In the genomic region with DNA sequence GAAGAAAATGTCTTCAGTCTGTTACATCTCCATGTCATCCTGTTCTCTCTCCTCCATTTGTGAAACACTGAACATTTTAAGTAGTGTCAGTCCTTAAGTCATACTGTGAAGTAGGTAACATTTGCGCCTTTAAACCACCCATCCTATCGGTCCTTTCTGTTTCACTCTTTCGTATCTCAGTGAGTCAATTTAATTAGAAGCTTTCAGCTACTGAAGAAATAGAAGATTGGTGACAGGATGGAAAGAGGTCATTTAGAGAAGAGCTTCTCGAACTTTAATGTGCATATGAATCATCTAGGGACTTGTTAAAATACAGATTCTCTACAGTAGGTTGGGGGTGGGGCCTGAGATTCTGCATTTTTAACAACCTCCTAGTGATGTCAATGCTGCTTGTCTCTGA, we compare ENCODE assay signal across 15 cellular contexts.
"Had no signal": no experiment of that assay in that cellular context is flagged by ENCODE, and none has a peak within 500 bp of the region (broad histone marks: within the 10 kb centered on the region; RNA-seq: fewer than 3 reads in every experiment).

No MANE protein-coding gene starts in this region.

- H3K27ac ChIP-seq: body of pancreas, coronary artery, foreskin keratinocyte, neural progenitor cell, parathyroid adenoma, SJCRH30 had no signal

- H3K79me2 ChIP-seq: parathyroid adenoma had no signal

- H3K27me3 ChIP-seq: body of pancreas, foreskin keratinocyte, neural progenitor cell, SJCRH30 had no signal

- H3K27ac Mint-ChIP-seq: neural progenitor cell; stimulated activated naive B cell treated with anti-CD40 and anti-IgM and Interleukin-4, amounts not matched to agents 10 μg/mL and 1 μg/mL and 100 μg/mL, for 72 hours had no signal

- H3K36me3 ChIP-seq: neural progenitor cell, SJCRH30 had no signal

- H2AFZ ChIP-seq: neural progenitor cell, parathyroid adenoma had no signal

- DNase-seq: body of pancreas; central memory CD4-positive, alpha-beta T cell; effector CD4-positive, alpha-beta T cell; foreskin keratinocyte; head of caudate nucleus; left colon; midbrain; SJCRH30; stimulated activated naive B cell treated with anti-CD40 and anti-IgM and Interleukin-4, amounts not matched to agents 10 μg/mL and 1 μg/mL and 100 μg/mL, for 72 hours; T-helper 9 cell; trophoblast cell had no signal

- H3K27me3 Mint-ChIP-seq: stimulated activated naive B cell treated with anti-CD40 and anti-IgM and Interleukin-4, amounts not matched to agents 10 μg/mL and 1 μg/mL and 100 μg/mL, for 72 hours had no signal

- H3K4me1 ChIP-seq: body of pancreas, foreskin keratinocyte, neural progenitor cell had no signal

- H3K4me3 Mint-ChIP-seq: neural progenitor cell; stimulated activated naive B cell treated with anti-CD40 and anti-IgM and Interleukin-4, amounts not matched to agents 10 μg/mL and 1 μg/mL and 100 μg/mL, for 72 hours had no signal

- H3K9me3 ChIP-seq: body of pancreas, SJCRH30 had no signal

- H3K4me2 ChIP-seq: neural progenitor cell had no signal

- ATAC-seq: body of pancreas; foreskin keratinocyte; left colon; stimulated activated naive B cell treated with anti-CD40 and anti-IgM and Interleukin-4, amounts not matched to agents 10 μg/mL and 1 μg/mL and 100 μg/mL, for 72 hours had no signal

- H3K4me1 Mint-ChIP-seq: neural progenitor cell; stimulated activated naive B cell treated with anti-CD40 and anti-IgM and Interleukin-4, amounts not matched to agents 10 μg/mL and 1 μg/mL and 100 μg/mL, for 72 hours had no signal

- H3K9me3 Mint-ChIP-seq: neural progenitor cell; stimulated activated naive B cell treated with anti-CD40 and anti-IgM and Interleukin-4, amounts not matched to agents 10 μg/mL and 1 μg/mL and 100 μg/mL, for 72 hours had no signal

- H3K36me3 Mint-ChIP-seq: stimulated activated naive B cell treated with anti-CD40 and anti-IgM and Interleukin-4, amounts not matched to agents 10 μg/mL and 1 μg/mL and 100 μg/mL, for 72 hours had no signal

- H3K9ac ChIP-seq: neural progenitor cell, parathyroid adenoma had no signal

- H3K4me3 ChIP-seq: body of pancreas, coronary artery, lung, neural progenitor cell, SJCRH30 had no signal
